8 cellular contexts compared by ENCODE assay signal in genomic region chr3:48686538-48687219, GRCh38. TPM values are rescaled to one million over a fixed set of nuclear protein-coding genes. Genes with fewer than 3 reads are reported as not detected.
A peak's percentile ranks its signal among the peaks of the same experiment; 100 is the strongest.
DNase-seq lines count a peak whose midpoint lies in the region; ATAC-seq, FAIRE-seq and TF ChIP-seq lines count a peak whose summit lies in the region.

No MANE protein-coding gene starts in this region.

- H4K5ac ChIP-seq in H1 (ENCODE audit: insufficient read length, low read depth, low read length), result no peak overlapping the region

- H3K27ac ChIP-seq in DOHH2 (ENCODE audit: low read depth, low read length), result peak overlapping the region; percentile 55
- H3K27ac ChIP-seq in OCI-LY7 (ENCODE audit: low read depth, low read length, poor library complexity, severe bottlenecking), result peak overlapping the region; percentile 42
- no peak overlapping the region for H3K27ac ChIP-seq in H1 (ENCODE audit: low read depth, low read length)
- peak overlapping the region; percentile 95 for H3K27ac ChIP-seq in parathyroid adenoma

- FAIRE-seq in H1 (lab: Jason Lieb, UNC), result no peak

- no peak overlapping the region; a peak in 1 of 7 replicates for H3K9ac ChIP-seq in H1 (replicated peaks in 1 of 4; ENCODE audit: extremely low read depth in 1 of 4, low read depth in 3 of 4, low read length in 3 of 4)
- no peak overlapping the region for H3K9ac ChIP-seq in parathyroid adenoma

- DNase-seq in OCI-LY7 (ENCODE audit: low spot score), result no peak
- DNase-seq in H1 (ENCODE audit: low read depth in 1 of 2, low spot score in 2 of 2), result peak in 1 of 2 experiments; percentile 50
- no peak for DNase-seq in NCI-H2227 treated with DMSO at 0.1 percent for 48 hours (lab: John Stamatoyannopoulos, UW)
- DNase-seq in stimulated activated CD8-positive, alpha-beta memory T cell treated with anti-CD3 and anti-CD28 coated beads, Interleukin-4, amount 100 ng/mL, for 48 hours, result no peak
- no peak for DNase-seq in DMS153 treated with DMSO at 0.1 percent for 48 hours (lab: John Stamatoyannopoulos, UW; ENCODE audit: unreplicated experiment)

- no peaks in the 10 kb centered on the region for H3K9me2 ChIP-seq in DOHH2 (replicated peaks; ENCODE audit: control insufficient read depth, low read length)
- no peaks in the 10 kb centered on the region for H3K9me2 ChIP-seq in OCI-LY7 (ENCODE audit: insufficient read depth, low read length)

- H3K18ac ChIP-seq in H1 (ENCODE audit: extremely low read depth, low read length), result no peak overlapping the region

- H2BK12ac ChIP-seq in H1 (ENCODE audit: low read depth, low read length), result no peak overlapping the region

- H3K4me1 ChIP-seq in DOHH2 (ENCODE audit: control insufficient read depth, low read length), result peaks cover 38% of the 10 kb centered on the region
- peaks cover 33% of the 10 kb centered on the region for H3K4me1 ChIP-seq in OCI-LY7 (ENCODE audit: insufficient read depth, low read length, poor library complexity, severe bottlenecking)
- peaks cover 0 to 11% (median 4%) of the 10 kb centered on the region in 4 experiments; a peak in 3 of 7 replicates for H3K4me1 ChIP-seq in H1 (replicated peaks in 1 of 4; ENCODE audit: control insufficient read depth in 3 of 4, insufficient read depth in 4 of 4, low read length in 3 of 4)
- H3K4me1 ChIP-seq in parathyroid adenoma, result peaks cover 29% of the 10 kb centered on the region

- H2BK5ac ChIP-seq in H1 (ENCODE audit: low read depth, low read length), result no peak overlapping the region

- CTCF ChIA-PET in OCI-LY7 (lab: Charles Lee; ENCODE audit: unreplicated experiment), result no interaction called here
- CTCF ChIA-PET in H1 (lab: Charles Lee; ENCODE audit: partially characterized antibody), result interaction anchor here (0.6 to 3.4 kb wide), 17 partner anchors 9 to 327 kb away, joined by 3 to 16 read pairs (median 5); partner anchors contain the start of genes CELSR3, IP6K2 and SLC26A6

- no peak overlapping the region for H2AK5ac ChIP-seq in H1 (ENCODE audit: low read depth, low read length)

- no peak overlapping the region for H4K8ac ChIP-seq in H1 (ENCODE audit: extremely low read depth, insufficient read depth, low read length)

- no peak overlapping the region for H3K56ac ChIP-seq in H1 (replicated peaks; ENCODE audit: insufficient read length, low read depth, low read length)

- BruUV-seq in OCI-LY7 (replicated peaks; lab: Mats Ljungman, UMichigan), result no TSS peak

- H2BK120ac ChIP-seq in H1 (replicated peaks; ENCODE audit: low read depth, low read length), result no peak overlapping the region

- H3K14ac ChIP-seq in H1 (ENCODE audit: insufficient read length), result no peak overlapping the region

- no peak for TF ChIP-seq RAD21 in H1 (IDR thresholded peaks at IDR 0.05 in 1 of 2, conservative IDR thresholded peaks at IDR 0.05 in 1 of 2; ENCODE audit: low read depth in 2 of 2, low read length in 2 of 2)

- no peak overlapping the region for H3K4ac ChIP-seq in H1 (replicated peaks; ENCODE audit: insufficient read length, low read depth, low read length)

- no peak overlapping the region for H3K23ac ChIP-seq in H1 (ENCODE audit: insufficient read length)

- H3K4me3 ChIP-seq in DOHH2 (ENCODE audit: low read length), result peak overlapping the region; percentile 97
- H3K4me3 ChIP-seq in OCI-LY7 (ENCODE audit: low read depth, low read length, poor library complexity, severe bottlenecking), result no peak overlapping the region
- H3K4me3 ChIP-seq in H1 (ENCODE audit: extremely low read depth in 1 of 4, insufficient read depth in 2 of 4, low read depth in 3 of 4, low read length in 4 of 4), result peak overlapping the region in 2 of 4 experiments; percentile 81 to 94; a peak in 3 of 8 replicates
- no peak overlapping the region for H3K4me3 ChIP-seq in parathyroid adenoma (ENCODE audit: low read depth, low read length)

- no peak overlapping the region; the same call in 1 of the 2 replicates for H2AFZ ChIP-seq in OCI-LY7 (ENCODE audit: low read length)
- no peak overlapping the region for H2AFZ ChIP-seq in H1 (ENCODE audit: low read length)
- H2AFZ ChIP-seq in parathyroid adenoma, result no peak overlapping the region

- peaks cover 23% of the 10 kb centered on the region for H3K79me2 ChIP-seq in DOHH2 (ENCODE audit: control insufficient read depth, low read length)
- peaks cover 7% of the 10 kb centered on the region; the same call in 1 of the 2 replicates for H3K79me2 ChIP-seq in OCI-LY7 (ENCODE audit: insufficient read depth, low read depth, low read length)
- peaks cover 0 to 25% of the 10 kb centered on the region in 2 experiments; a peak in 2 of 4 replicates for H3K79me2 ChIP-seq in H1 (ENCODE audit: control insufficient read depth in 1 of 2, insufficient read depth in 2 of 2, low read length in 2 of 2)
- peaks cover 51% of the 10 kb centered on the region for H3K79me2 ChIP-seq in parathyroid adenoma

- H3K36me3 ChIP-seq in DOHH2 (ENCODE audit: control insufficient read depth, low read length) (peaks cover 59% of the 10 kb centered on the region), OCI-LY7 (ENCODE audit: insufficient read depth, low read length) (peaks cover 49% of the 10 kb centered on the region), H1 (ENCODE audit: control insufficient read depth in 2 of 4, insufficient read depth in 4 of 4, low read length in 3 of 4) (peaks cover 25 to 50% (median 45%) of the 10 kb centered on the region in 4 experiments), parathyroid adenoma (ENCODE audit: control insufficient read depth, insufficient read depth, low read length) (no peaks in the 10 kb centered on the region)

- no peak overlapping the region for H2BK15ac ChIP-seq in H1 (ENCODE audit: low read length)

- peak overlapping the region; percentile 90 for H3K4me2 ChIP-seq in DOHH2 (ENCODE audit: low read length)
- H3K4me2 ChIP-seq in OCI-LY7 (ENCODE audit: low read length), result peak overlapping the region; percentile 93
- peak overlapping the region; percentile 82 to 92 for H3K4me2 ChIP-seq in H1 (ENCODE audit: insufficient read depth in 1 of 2, low read depth in 2 of 2, low read length in 2 of 2)
- H3K4me2 ChIP-seq in parathyroid adenoma (ENCODE audit: low read length), result no peak overlapping the region

- H4K20me1 ChIP-seq in DOHH2 (ENCODE audit: control insufficient read depth, insufficient read depth, low read depth, low read length) (no peaks in the 10 kb centered on the region), OCI-LY7 (ENCODE audit: insufficient read depth, low read length) (no peaks in the 10 kb centered on the region), H1 (replicated peaks in 1 of 2; ENCODE audit: control insufficient read depth in 1 of 2, insufficient read depth in 2 of 2, low read length in 2 of 2) (peaks cover 8 to 23% of the 10 kb centered on the region in 2 experiments)

- intact Hi-C loops in OCI-LY7 (cut with micrococcal nuclease; ENCODE audit: unreplicated experiment), result loop anchor here (1.0 kb wide), 1 partner anchor 51 kb away; the partner anchor contains the start of gene SLC26A6

- no peak for TF ChIP-seq EP300 in H1 (IDR thresholded peaks at IDR 0.05; ENCODE audit: borderline replicate concordance in 1 of 2, low read depth in 2 of 2, low read length in 2 of 2)

- 74% methylated on average over 10 of the region's 10 CpGs; no CpG with 5 or more reads in 1 of the 2 experiments for WGBS in H1 (ENCODE audit: extremely low coverage in 1 of 2, insufficient coverage in 1 of 2, insufficient read length in 1 of 2, insufficient replicate concordance in 2 of 2, low coverage in 1 of 2, low lambda C conversion rate in 2 of 2, missing lambda C conversion rate in 1 of 2), 2 experiments

- no peak overlapping the region for H2BK20ac ChIP-seq in H1 (ENCODE audit: low read length)

- ATAC-seq in GM18511 (IDR thresholded peaks at IDR 0.05; ENCODE audit: unreplicated experiment), result no peak

- H3K23me2 ChIP-seq in H1 (ENCODE audit: low read depth, low read length), result peaks cover 8% of the 10 kb centered on the region; the same call in 1 of the 2 replicates

- peaks cover 9% of the 10 kb centered on the region for H3F3A ChIP-seq in DOHH2 (ENCODE audit: control insufficient read depth, insufficient read depth)

- peaks cover 10% of the 10 kb centered on the region for H3K79me1 ChIP-seq in H1 (ENCODE audit: low read depth, low read length)

- H3K27me3 ChIP-seq in DOHH2 (ENCODE audit: control insufficient read depth, low read length), result no peaks in the 10 kb centered on the region
- H3K27me3 ChIP-seq in H1 (replicated peaks in 1 of 4; ENCODE audit: control insufficient read depth in 3 of 4, extremely low read depth in 1 of 4, insufficient read depth in 3 of 4, low read length in 3 of 4), result no peaks in the 10 kb centered on the region
- H3K27me3 ChIP-seq in parathyroid adenoma (ENCODE audit: control insufficient read depth, insufficient read depth, low read length), result no peaks in the 10 kb centered on the region

- H3K9me3 ChIP-seq in DOHH2 (ENCODE audit: control insufficient read depth, insufficient read depth, low read length) (no peaks in the 10 kb centered on the region), OCI-LY7 (ENCODE audit: low read length) (no peaks in the 10 kb centered on the region), H1 (ENCODE audit: insufficient read depth in 2 of 2, low read depth in 1 of 2, low read length in 1 of 2) (no peaks in the 10 kb centered on the region), parathyroid adenoma (ENCODE audit: control insufficient read depth, low read length) (no peaks in the 10 kb centered on the region)

- POLR2A ChIA-PET in OCI-LY7 (lab: Charles Lee), result interaction anchor here (0.6 kb wide), 3 partner anchors 10 to 320 kb away, joined by 3 to 4 read pairs (median 4); no protein-coding TSS in a partner anchor
- POLR2A ChIA-PET in H1 (lab: Charles Lee; ENCODE audit: partially characterized antibody), result interaction anchor here (0.8 to 6.2 kb wide), 11 partner anchors 9 to 77 kb away, joined by 3 to 58 read pairs (median 5); partner anchors contain the start of genes CELSR3, IP6K2 and UQCRC1

- no peak for TF ChIP-seq CTCF in DOHH2 (IDR thresholded peaks at IDR 0.05; ENCODE audit: low read depth, low read length, poor library complexity, severe bottlenecking)
- no peak for TF ChIP-seq CTCF in OCI-LY7 (conservative IDR thresholded peaks at IDR 0.05; ENCODE audit: low read length)
- no peak for TF ChIP-seq CTCF in H1 (IDR thresholded peaks at IDR 0.05; ENCODE audit: control extremely low read depth in 1 of 3, insufficient read depth in 1 of 3, low read depth in 1 of 3, low read length in 3 of 3)
- TF ChIP-seq CTCF in parathyroid adenoma (IDR thresholded peaks at IDR 0.05), result no peak

- H4K91ac ChIP-seq in H1 (replicated peaks; ENCODE audit: insufficient read length, low read length), result no peak overlapping the region

- no peak for TF ChIP-seq POLR2A in H1 (IDR thresholded peaks at IDR 0.05; ENCODE audit: control extremely low read depth in 1 of 2, low read depth in 2 of 2, low read length in 2 of 2)

RNA-seq across cellular contexts. Expression of gene NCKIPSD, which starts 1.0 kb away (rescaled TPM):
- total RNA-seq in OCI-LY7 (2014; rRNA removed; shearing (Covaris generic)), result 34.8 and 42.1 TPM in 2 replicates
- 33.9 and 39.9 TPM in 2 replicates for total RNA-seq in OCI-LY7 (2022)
- total RNA-seq in H1 (2021; fragmentation: NEBNext Ultra II Directional; extraction: Animal tissue kit (Norgen Biotek cat#: 25700)), result 31.7 and 34.7 TPM in 2 replicates
- polyA plus RNA-seq in H1 (2011; rRNA removed), result 91.8 and 114 TPM in 2 replicates
- 64.6 TPM for polyA plus RNA-seq in H1 (2011; cell fraction: cytosol; rRNA removed)
- 127 TPM for polyA plus RNA-seq in H1 (2011; cell fraction: nucleus; rRNA removed)
- polyA plus RNA-seq in H1 (2012, experiment 1 of 2), result 20.3 to 43.2 TPM (median 36.1 TPM) in 4 replicates
- polyA plus RNA-seq in H1 (2012, experiment 2 of 2), result 31.2 TPM
- 19.0 TPM for polyA plus RNA-seq in H1 (2013, experiment 1 of 2)
- polyA plus RNA-seq in H1 (2013, experiment 2 of 2), result 19.0 TPM
- polyA minus RNA-seq in H1 (2011; rRNA and poly(A)+ RNA removed), result 47.8 and 85.2 TPM in 2 replicates
- polyA minus RNA-seq in H1 (2011; cell fraction: cytosol; rRNA and poly(A)+ RNA removed), result 45.2 TPM
- polyA minus RNA-seq in H1 (2011; cell fraction: nucleus; rRNA and poly(A)+ RNA removed), result 48.5 TPM

RNA-seq across cellular contexts. Expression of gene CELSR3, which starts 24.0 kb away (rescaled TPM):
- total RNA-seq in OCI-LY7 (2014; rRNA removed; shearing (Covaris generic)), result 2.3 and 3.0 TPM in 2 replicates
- total RNA-seq in OCI-LY7 (2022), result 8.4 and 9.1 TPM in 2 replicates
- 26.7 and 29.5 TPM in 2 replicates for total RNA-seq in H1 (2021; fragmentation: NEBNext Ultra II Directional; extraction: Animal tissue kit (Norgen Biotek cat#: 25700))
- 11.6 and 17.5 TPM in 2 replicates for polyA plus RNA-seq in H1 (2011; rRNA removed)
- 11.5 TPM for polyA plus RNA-seq in H1 (2011; cell fraction: cytosol; rRNA removed)
- polyA plus RNA-seq in H1 (2011; cell fraction: nucleus; rRNA removed), result 57.7 TPM
- polyA plus RNA-seq in H1 (2012, experiment 1 of 2), result 16.1 to 23.3 TPM (median 21.1 TPM) in 4 replicates
- polyA plus RNA-seq in H1 (2012, experiment 2 of 2), result 19.3 TPM
- polyA plus RNA-seq in H1 (2013, experiment 1 of 2), result 17.3 TPM
- polyA plus RNA-seq in H1 (2013, experiment 2 of 2), result 14.2 TPM
- 26.2 and 26.5 TPM in 2 replicates for polyA minus RNA-seq in H1 (2011; rRNA and poly(A)+ RNA removed)
- polyA minus RNA-seq in H1 (2011; cell fraction: cytosol; rRNA and poly(A)+ RNA removed), result 20.9 TPM
- polyA minus RNA-seq in H1 (2011; cell fraction: nucleus; rRNA and poly(A)+ RNA removed), result 30.1 TPM

RNA-seq across cellular contexts. Expression of gene IP6K2, which starts 30.3 kb away (rescaled TPM):
- total RNA-seq in OCI-LY7 (2014; rRNA removed; shearing (Covaris generic)), result 63.4 and 77.0 TPM in 2 replicates
- total RNA-seq in OCI-LY7 (2022), result 92.7 and 96.9 TPM in 2 replicates
- total RNA-seq in H1 (2021; fragmentation: NEBNext Ultra II Directional; extraction: Animal tissue kit (Norgen Biotek cat#: 25700)), result 89.4 and 95.8 TPM in 2 replicates
- 144 and 166 TPM in 2 replicates for polyA plus RNA-seq in H1 (2011; rRNA removed)
- polyA plus RNA-seq in H1 (2011; cell fraction: cytosol; rRNA removed), result 147 TPM
- polyA plus RNA-seq in H1 (2011; cell fraction: nucleus; rRNA removed), result 343 TPM
- 107 to 124 TPM (median 113 TPM) in 4 replicates for polyA plus RNA-seq in H1 (2012, experiment 1 of 2)
- 81.5 TPM for polyA plus RNA-seq in H1 (2012, experiment 2 of 2)
- 118 TPM for polyA plus RNA-seq in H1 (2013, experiment 1 of 2)
- polyA plus RNA-seq in H1 (2013, experiment 2 of 2), result 106 TPM
- 89.4 and 110 TPM in 2 replicates for polyA minus RNA-seq in H1 (2011; rRNA and poly(A)+ RNA removed)
- 53.8 TPM for polyA minus RNA-seq in H1 (2011; cell fraction: cytosol; rRNA and poly(A)+ RNA removed)
- polyA minus RNA-seq in H1 (2011; cell fraction: nucleus; rRNA and poly(A)+ RNA removed), result 90.6 TPM

RNA-seq across cellular contexts. Expression of gene SLC26A6, which starts 51.4 kb away (rescaled TPM):
- 28.4 and 42.1 TPM in 2 replicates for total RNA-seq in OCI-LY7 (2014; rRNA removed; shearing (Covaris generic))
- total RNA-seq in OCI-LY7 (2022), result 37.2 and 47.3 TPM in 2 replicates
- 50.4 and 51.2 TPM in 2 replicates for total RNA-seq in H1 (2021; fragmentation: NEBNext Ultra II Directional; extraction: Animal tissue kit (Norgen Biotek cat#: 25700))
- polyA plus RNA-seq in H1 (2011; rRNA removed), result 58.0 and 97.1 TPM in 2 replicates
- polyA plus RNA-seq in H1 (2011; cell fraction: cytosol; rRNA removed), result 56.2 TPM
- 414 TPM for polyA plus RNA-seq in H1 (2011; cell fraction: nucleus; rRNA removed)
- 41.3 to 61.6 TPM (median 60.3 TPM) in 4 replicates for polyA plus RNA-seq in H1 (2012, experiment 1 of 2)
- polyA plus RNA-seq in H1 (2012, experiment 2 of 2), result 50.8 TPM
- 59.4 TPM for polyA plus RNA-seq in H1 (2013, experiment 1 of 2)
- 53.8 TPM for polyA plus RNA-seq in H1 (2013, experiment 2 of 2)
- polyA minus RNA-seq in H1 (2011; rRNA and poly(A)+ RNA removed), result 49.8 and 64.4 TPM in 2 replicates
- 34.9 TPM for polyA minus RNA-seq in H1 (2011; cell fraction: cytosol; rRNA and poly(A)+ RNA removed)
- polyA minus RNA-seq in H1 (2011; cell fraction: nucleus; rRNA and poly(A)+ RNA removed), result 74.3 TPM
